9 cellular contexts compared by ENCODE assay signal in the genomic region with DNA sequence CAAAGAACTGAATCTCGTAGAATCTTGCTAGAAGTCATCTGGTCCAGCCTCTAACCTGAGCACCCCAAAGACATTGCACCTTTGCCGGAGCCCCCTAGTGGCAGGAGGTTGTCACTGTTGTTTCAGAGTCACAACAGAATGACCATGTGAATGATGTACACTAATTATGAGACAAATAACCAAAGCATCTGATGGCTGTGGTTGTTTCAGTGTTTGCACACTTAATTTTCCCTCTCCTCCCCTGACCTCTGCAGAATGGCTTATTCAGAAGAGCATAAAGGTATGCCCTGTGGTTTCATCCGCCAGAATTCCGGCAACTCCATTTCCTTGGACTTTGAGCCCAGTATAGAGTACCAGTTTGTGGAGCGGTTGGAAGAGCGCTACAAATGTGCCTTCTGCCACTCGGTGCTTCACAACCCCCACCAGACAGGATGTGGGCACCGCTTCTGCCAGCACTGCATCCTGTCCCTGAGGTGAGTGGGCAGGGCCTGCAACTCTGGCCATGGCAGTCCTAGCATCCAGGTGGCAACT. TPM values are rescaled to one million over a fixed set of nuclear protein-coding genes. Genes with fewer than 3 reads are reported as not detected.
DNase-seq lines count a peak whose midpoint lies in the region; ATAC-seq and TF ChIP-seq lines count a peak whose summit lies in the region.
"Had no signal": no experiment of that assay in that cellular context is flagged by ENCODE, and none has a peak within 500 bp of the region (broad histone marks: within the 10 kb centered on the region; RNA-seq: fewer than 3 reads in every experiment).

No MANE protein-coding gene starts in this region.

- H3K27ac ChIP-seq in adrenal gland = no peak overlapping the region
- no peak overlapping the region for H3K27ac ChIP-seq in lower lobe of right lung
- no peak overlapping the region for H3K27ac ChIP-seq in thoracic aorta
- H3K27ac ChIP-seq: SJSA1 had no signal

- H3K36me3 Mint-ChIP-seq in CD14-positive monocyte = no peaks in the 10 kb centered on the region

- peaks cover 4% of the 10 kb centered on the region for H3K4me1 Mint-ChIP-seq in CD14-positive monocyte

- H3K4me3 ChIP-seq in adrenal gland (no peak overlapping the region), lower lobe of right lung (no peak overlapping the region), thoracic aorta (no peak overlapping the region)
- H3K4me3 ChIP-seq: SJSA1 had no signal

- H3K4me3 Mint-ChIP-seq in CD14-positive monocyte = no peak overlapping the region

- peak; percentile 76 for ATAC-seq in GM19025 (IDR thresholded peaks at IDR 0.05; ENCODE audit: low read depth, unreplicated experiment)
- peak; percentile 68 for ATAC-seq in HG03139 (IDR thresholded peaks at IDR 0.05; ENCODE audit: unreplicated experiment)
- peak; percentile 70 to 82 for ATAC-seq in lower lobe of right lung
- no peak for ATAC-seq in thoracic aorta (ENCODE audit: insufficient number of reproducible peaks, low FRiP score, low read depth)

- peaks cover 0 to 3% (median 0%) of the 10 kb centered on the region in 3 donors for H3K27me3 Mint-ChIP-seq in CD14-positive monocyte (ENCODE audit: low read depth in 3 of 3)

- H3K36me3 ChIP-seq in adrenal gland (replicated peaks in 1 of 2) (peaks cover 0 to 6% of the 10 kb centered on the region in 2 donors), lower lobe of right lung (peaks cover 14% of the 10 kb centered on the region), thoracic aorta (no peaks in the 10 kb centered on the region)

- DNase-seq in CD14-positive monocyte (ENCODE audit: low spot score) (no peak), SKM-1 (lab: John Stamatoyannopoulos, UW; ENCODE audit: unreplicated experiment) (peak; percentile 33), adrenal gland (peak; percentile 38 to 72 (median 54)), lower lobe of right lung (no peak), thoracic aorta (ENCODE audit: low spot score) (no peak), mesenteric fat pad (ENCODE audit: low spot score) (no peak)

- intact Hi-C loops in CD14-positive monocyte (cut with micrococcal nuclease) (no loop called here), adrenal gland (cut with DNase I) (no loop called here), lower lobe of right lung (cut with DNase I) (no loop called here)

- H3K9me3 ChIP-seq in adrenal gland (replicated peaks in 1 of 3) (no peaks in the 10 kb centered on the region), lower lobe of right lung (no peaks in the 10 kb centered on the region), thoracic aorta (no peaks in the 10 kb centered on the region)

- TF ChIP-seq CTCF in CD14-positive monocyte (IDR thresholded peaks at IDR 0.05) (peak; percentile 89), adrenal gland (IDR thresholded peaks at IDR 0.05) (peak; percentile 37 to 74 (median 61)), lower lobe of right lung (IDR thresholded peaks at IDR 0.05) (peak; percentile 79), thoracic aorta (IDR thresholded peaks at IDR 0.05) (peak; percentile 53)

- H3K4me1 ChIP-seq in adrenal gland (replicated peaks in 1 of 2) = no peaks in the 10 kb centered on the region
- H3K4me1 ChIP-seq in lower lobe of right lung = peaks cover 7% of the 10 kb centered on the region
- peaks cover 8 to 54% of the 10 kb centered on the region in 2 donors for H3K4me1 ChIP-seq in thoracic aorta (ENCODE audit: control insufficient read depth in 1 of 2, low read depth in 2 of 2)
- H3K4me1 ChIP-seq: SJSA1 had no signal

- peak overlapping the region in 1 of 7 donors; percentile 3 for H3K27ac Mint-ChIP-seq in CD14-positive monocyte

- WGBS in adrenal gland, 4 donors = 68 to 83% (median 75%) methylated on average over 6 to 8 of the region's 8 CpGs

- TF ChIP-seq POLR2A in adrenal gland (IDR thresholded peaks at IDR 0.05) = no peak

- H3K27me3 ChIP-seq in adrenal gland (no peaks in the 10 kb centered on the region), lower lobe of right lung (ENCODE audit: low read depth) (no peaks in the 10 kb centered on the region), thoracic aorta (replicated peaks; ENCODE audit: insufficient read depth) (no peaks in the 10 kb centered on the region)
- H3K27me3 ChIP-seq: SJSA1 had no signal

- H3K9me3 Mint-ChIP-seq in CD14-positive monocyte = peaks cover 0 to 6% (median 4%) of the 10 kb centered on the region in 7 donors

RNA-seq across cellular contexts. Expression of a gene that starts 26.4 kb away (rescaled TPM):
- polyA plus RNA-seq in CD14-positive monocyte (1 to 10 TPM; 1.0 to 1.6 TPM), adrenal gland (10 to 100 TPM in 1 of 3 donors, 1 to 10 TPM in 2; 3.8 to 16.7 (median 9.3) TPM)
- total RNA-seq in adrenal gland (10 to 100 TPM in 1 of 8 donors, 1 to 10 TPM in 7; 1.0 to 13.5 (median 6.4) TPM), lower lobe of right lung (8.8 TPM), thoracic aorta (10 to 100 TPM; 55.8 to 62.7 TPM), mesenteric fat pad (13.1 TPM)

Comparison
In these comparisons a context has a peak if more than half of its experiments do, and no peak if none do; other contexts are left out.
1. DNase-seq: peak in SKM-1 (single experiment) and adrenal gland (7 of 7); none in CD14-positive monocyte (single experiment), lower lobe of right lung (single experiment), thoracic aorta (single experiment) and mesenteric fat pad (single experiment).
2. Peak in every context shown above with its lines, with median percentiles within 50 percentile points of each other: CTCF ChIP-seq.